ENCODE assay signal across 1 cellular context in genomic region chr7:108569381-108570145, GRCh38.
A peak's percentile ranks its signal among the peaks of the same experiment; 100 is the strongest.
TF ChIP-seq lines count a peak whose summit lies in the region.

Gene DNAJB9, plus strand, starts transcription at chr7:108569874. Its CDS starts 1,853 bp downstream, at chr7:108571727.
Gene THAP5, minus strand, starts transcription at chr7:108569706. Its CDS starts 137 bp downstream, at chr7:108569569.

TF ChIP-seq in HepG2, 621 proteins besides CTCF, POLR2A, EP300 and RAD21 (continued from another document and continues in another):
- TF ChIP-seq HINFP (CRISPR knock-in tag; IDR thresholded peaks at IDR 0.05; ENCODE audit: low read depth) (peak; percentile 78), HMGXB4 (CRISPR knock-in tag; IDR thresholded peaks at IDR 0.05; ENCODE audit: borderline replicate concordance in 1 of 2, low read depth in 1 of 2) (peak; percentile 83 to 87), MYPOP (CRISPR knock-in tag; IDR thresholded peaks at IDR 0.05) (peak; percentile 87), KLF11 (CRISPR knock-in tag; IDR thresholded peaks at IDR 0.05) (peak; percentile 90), SALL2 (CRISPR knock-in tag; IDR thresholded peaks at IDR 0.05) (peak; percentile 97), ZNF670 (CRISPR knock-in tag; IDR thresholded peaks at IDR 0.05; ENCODE audit: borderline replicate concordance) (peak; percentile 74; the same call in 1 of the 2 replicates), ZNF841 (CRISPR knock-in tag; IDR thresholded peaks at IDR 0.05; ENCODE audit: borderline replicate concordance) (0 out of 2 replicates have a peak, but pooled peaks have one; percentile 44), ZKSCAN8 (CRISPR knock-in tag; IDR thresholded peaks at IDR 0.05; ENCODE audit: borderline replicate concordance) (no peak; the same call in 1 of the 2 replicates), NBN (conservative IDR thresholded peaks at IDR 0.05) (no peak), GFI1 (CRISPR knock-in tag; IDR thresholded peaks at IDR 0.05; ENCODE audit: borderline replicate concordance) (no peak; the same call in none of the 2 replicates), NFKB2 (CRISPR knock-in tag; IDR thresholded peaks at IDR 0.05; ENCODE audit: borderline replicate concordance) (peak; percentile 71; the same call in 1 of the 2 replicates), ZNF292 (CRISPR knock-in tag; IDR thresholded peaks at IDR 0.05; ENCODE audit: borderline replicate concordance, low read depth) (no peak), NFYC (CRISPR knock-in tag; IDR thresholded peaks at IDR 0.05) (peak; percentile 96), MED13 (CRISPR knock-in tag; IDR thresholded peaks at IDR 0.05) (peak; percentile 92), ZNF576 (CRISPR knock-in tag; IDR thresholded peaks at IDR 0.05) (no peak; the same call in 1 of the 2 replicates), BRD4 (CRISPR knock-in tag; IDR thresholded peaks at IDR 0.05) (peak; percentile 69; the same call in 1 of the 2 replicates), RXRB (CRISPR knock-in tag; IDR thresholded peaks at IDR 0.05; ENCODE audit: borderline replicate concordance) (peak; percentile 78), ZNF546 (CRISPR knock-in tag; conservative IDR thresholded peaks at IDR 0.05) (peak; percentile 24; the same call in 1 of the 2 replicates), YEATS2 (CRISPR knock-in tag; IDR thresholded peaks at IDR 0.05; ENCODE audit: borderline replicate concordance) (peak; percentile 96), ZNF652 (CRISPR knock-in tag; IDR thresholded peaks at IDR 0.05; ENCODE audit: borderline replicate concordance, low read depth) (peak; percentile 47; the same call in 1 of the 2 replicates), ZNF709 (CRISPR knock-in tag; IDR thresholded peaks at IDR 0.05) (peak; percentile 89; the same call in 1 of the 2 replicates), HDAC6 (IDR thresholded peaks at IDR 0.05; ENCODE audit: low read depth, low read length) (no peak), BORCS8-MEF2B (CRISPR knock-in tag; IDR thresholded peaks at IDR 0.05) (peak; percentile 85), ARHGAP35 (CRISPR knock-in tag; IDR thresholded peaks at IDR 0.05; ENCODE audit: borderline replicate concordance) (peak; percentile 84; the same call in 1 of the 2 replicates), REL (CRISPR knock-in tag; conservative IDR thresholded peaks at IDR 0.05) (peak; percentile 94), ARNTL (CRISPR knock-in tag; IDR thresholded peaks at IDR 0.05) (peak; percentile 91), SP140L (CRISPR knock-in tag; IDR thresholded peaks at IDR 0.05; ENCODE audit: borderline replicate concordance) (no peak), CHCHD3 (CRISPR knock-in tag; IDR thresholded peaks at IDR 0.05) (no peak), HDAC2 (CRISPR knock-in tag; IDR thresholded peaks at IDR 0.05) (peak; percentile 55), NRL (CRISPR knock-in tag; IDR thresholded peaks at IDR 0.05; ENCODE audit: borderline replicate concordance) (peak; percentile 78), ZNF441 (CRISPR knock-in tag; IDR thresholded peaks at IDR 0.05; ENCODE audit: borderline replicate concordance) (peak; percentile 86), RBM39 (IDR thresholded peaks at IDR 0.05; ENCODE audit: low read depth, low read length, poor library complexity, severe bottlenecking) (no peak), CBX5 (CRISPR knock-in tag; IDR thresholded peaks at IDR 0.05; ENCODE audit: borderline replicate concordance) (peak; percentile 31), IKZF4 (CRISPR knock-in tag; IDR thresholded peaks at IDR 0.05; ENCODE audit: borderline replicate concordance, low read depth, not compliant biosample characterization) (no peak), NFE2 (CRISPR knock-in tag; IDR thresholded peaks at IDR 0.05) (no peak), DPF2 (CRISPR knock-in tag; IDR thresholded peaks at IDR 0.05; ENCODE audit: borderline replicate concordance, low read depth) (no peak), MTF1 (CRISPR knock-in tag; IDR thresholded peaks at IDR 0.05) (peak; percentile 26; the same call in 1 of the 2 replicates), ZSCAN9 (CRISPR knock-in tag; IDR thresholded peaks at IDR 0.05; ENCODE audit: borderline replicate concordance) (peak; percentile 88; the same call in 1 of the 2 replicates)
- TF ChIP-seq, protein P1, sequence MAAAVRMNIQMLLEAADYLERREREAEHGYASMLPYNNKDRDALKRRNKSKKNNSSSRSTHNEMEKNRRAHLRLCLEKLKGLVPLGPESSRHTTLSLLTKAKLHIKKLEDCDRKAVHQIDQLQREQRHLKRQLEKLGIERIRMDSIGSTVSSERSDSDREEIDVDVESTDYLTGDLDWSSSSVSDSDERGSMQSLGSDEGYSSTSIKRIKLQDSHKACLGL (CRISPR knock-in tag; IDR thresholded peaks at IDR 0.05), result peak; percentile 87
- TF ChIP-seq, protein P2, sequence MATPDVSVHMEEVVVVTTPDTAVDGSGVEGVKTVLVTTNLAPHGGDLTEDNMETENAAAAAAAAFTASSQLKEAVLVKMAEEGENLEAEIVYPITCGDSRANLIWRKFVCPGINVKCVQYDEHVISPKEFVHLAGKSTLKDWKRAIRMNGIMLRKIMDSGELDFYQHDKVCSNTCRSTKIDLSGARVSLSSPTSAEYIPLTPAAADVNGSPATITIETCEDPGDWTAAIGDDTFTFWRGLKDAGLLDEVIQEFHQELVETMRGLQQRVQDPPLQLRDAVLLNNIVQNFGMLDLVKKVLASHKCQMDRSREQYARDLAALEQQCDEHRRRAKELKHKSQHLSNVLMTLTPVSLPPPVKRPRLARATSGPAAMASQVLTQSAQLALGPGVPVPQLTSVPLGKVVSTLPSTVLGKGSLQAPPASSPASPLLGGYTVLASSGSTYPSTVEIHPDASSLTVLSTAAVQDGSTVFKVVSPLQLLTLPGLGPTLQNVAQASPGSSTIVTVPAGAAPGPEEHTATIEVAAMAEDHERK (CRISPR knock-in tag; IDR thresholded peaks at IDR 0.05; ENCODE audit: low read depth), result peak; percentile 61; the same call in 1 of the 2 replicates
- TF ChIP-seq, protein P3, sequence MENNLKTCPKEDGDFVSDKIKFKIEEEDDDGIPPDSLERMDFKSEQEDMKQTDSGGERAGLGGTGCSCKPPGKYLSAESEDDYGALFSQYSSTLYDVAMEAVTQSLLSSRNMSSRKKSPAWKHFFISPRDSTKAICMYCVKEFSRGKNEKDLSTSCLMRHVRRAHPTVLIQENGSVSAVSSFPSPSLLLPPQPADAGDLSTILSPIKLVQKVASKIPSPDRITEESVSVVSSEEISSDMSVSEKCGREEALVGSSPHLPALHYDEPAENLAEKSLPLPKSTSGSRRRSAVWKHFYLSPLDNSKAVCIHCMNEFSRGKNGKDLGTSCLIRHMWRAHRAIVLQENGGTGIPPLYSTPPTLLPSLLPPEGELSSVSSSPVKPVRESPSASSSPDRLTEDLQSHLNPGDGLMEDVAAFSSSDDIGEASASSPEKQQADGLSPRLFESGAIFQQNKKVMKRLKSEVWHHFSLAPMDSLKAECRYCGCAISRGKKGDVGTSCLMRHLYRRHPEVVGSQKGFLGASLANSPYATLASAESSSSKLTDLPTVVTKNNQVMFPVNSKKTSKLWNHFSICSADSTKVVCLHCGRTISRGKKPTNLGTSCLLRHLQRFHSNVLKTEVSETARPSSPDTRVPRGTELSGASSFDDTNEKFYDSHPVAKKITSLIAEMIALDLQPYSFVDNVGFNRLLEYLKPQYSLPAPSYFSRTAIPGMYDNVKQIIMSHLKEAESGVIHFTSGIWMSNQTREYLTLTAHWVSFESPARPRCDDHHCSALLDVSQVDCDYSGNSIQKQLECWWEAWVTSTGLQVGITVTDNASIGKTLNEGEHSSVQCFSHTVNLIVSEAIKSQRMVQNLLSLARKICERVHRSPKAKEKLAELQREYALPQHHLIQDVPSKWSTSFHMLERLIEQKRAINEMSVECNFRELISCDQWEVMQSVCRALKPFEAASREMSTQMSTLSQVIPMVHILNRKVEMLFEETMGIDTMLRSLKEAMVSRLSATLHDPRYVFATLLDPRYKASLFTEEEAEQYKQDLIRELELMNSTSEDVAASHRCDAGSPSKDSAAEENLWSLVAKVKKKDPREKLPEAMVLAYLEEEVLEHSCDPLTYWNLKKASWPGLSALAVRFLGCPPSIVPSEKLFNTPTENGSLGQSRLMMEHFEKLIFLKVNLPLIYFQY (CRISPR knock-in tag; IDR thresholded peaks at IDR 0.05; ENCODE audit: borderline replicate concordance), result peak; percentile 44; the same call in 1 of the 2 replicates
- TF ChIP-seq, protein P4, sequence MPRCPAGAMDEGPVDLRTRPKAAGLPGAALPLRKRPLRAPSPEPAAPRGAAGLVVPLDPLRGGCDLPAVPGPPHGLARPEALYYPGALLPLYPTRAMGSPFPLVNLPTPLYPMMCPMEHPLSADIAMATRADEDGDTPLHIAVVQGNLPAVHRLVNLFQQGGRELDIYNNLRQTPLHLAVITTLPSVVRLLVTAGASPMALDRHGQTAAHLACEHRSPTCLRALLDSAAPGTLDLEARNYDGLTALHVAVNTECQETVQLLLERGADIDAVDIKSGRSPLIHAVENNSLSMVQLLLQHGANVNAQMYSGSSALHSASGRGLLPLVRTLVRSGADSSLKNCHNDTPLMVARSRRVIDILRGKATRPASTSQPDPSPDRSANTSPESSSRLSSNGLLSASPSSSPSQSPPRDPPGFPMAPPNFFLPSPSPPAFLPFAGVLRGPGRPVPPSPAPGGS (CRISPR knock-in tag; IDR thresholded peaks at IDR 0.05), result peak; percentile 87
- TF ChIP-seq, protein P5, sequence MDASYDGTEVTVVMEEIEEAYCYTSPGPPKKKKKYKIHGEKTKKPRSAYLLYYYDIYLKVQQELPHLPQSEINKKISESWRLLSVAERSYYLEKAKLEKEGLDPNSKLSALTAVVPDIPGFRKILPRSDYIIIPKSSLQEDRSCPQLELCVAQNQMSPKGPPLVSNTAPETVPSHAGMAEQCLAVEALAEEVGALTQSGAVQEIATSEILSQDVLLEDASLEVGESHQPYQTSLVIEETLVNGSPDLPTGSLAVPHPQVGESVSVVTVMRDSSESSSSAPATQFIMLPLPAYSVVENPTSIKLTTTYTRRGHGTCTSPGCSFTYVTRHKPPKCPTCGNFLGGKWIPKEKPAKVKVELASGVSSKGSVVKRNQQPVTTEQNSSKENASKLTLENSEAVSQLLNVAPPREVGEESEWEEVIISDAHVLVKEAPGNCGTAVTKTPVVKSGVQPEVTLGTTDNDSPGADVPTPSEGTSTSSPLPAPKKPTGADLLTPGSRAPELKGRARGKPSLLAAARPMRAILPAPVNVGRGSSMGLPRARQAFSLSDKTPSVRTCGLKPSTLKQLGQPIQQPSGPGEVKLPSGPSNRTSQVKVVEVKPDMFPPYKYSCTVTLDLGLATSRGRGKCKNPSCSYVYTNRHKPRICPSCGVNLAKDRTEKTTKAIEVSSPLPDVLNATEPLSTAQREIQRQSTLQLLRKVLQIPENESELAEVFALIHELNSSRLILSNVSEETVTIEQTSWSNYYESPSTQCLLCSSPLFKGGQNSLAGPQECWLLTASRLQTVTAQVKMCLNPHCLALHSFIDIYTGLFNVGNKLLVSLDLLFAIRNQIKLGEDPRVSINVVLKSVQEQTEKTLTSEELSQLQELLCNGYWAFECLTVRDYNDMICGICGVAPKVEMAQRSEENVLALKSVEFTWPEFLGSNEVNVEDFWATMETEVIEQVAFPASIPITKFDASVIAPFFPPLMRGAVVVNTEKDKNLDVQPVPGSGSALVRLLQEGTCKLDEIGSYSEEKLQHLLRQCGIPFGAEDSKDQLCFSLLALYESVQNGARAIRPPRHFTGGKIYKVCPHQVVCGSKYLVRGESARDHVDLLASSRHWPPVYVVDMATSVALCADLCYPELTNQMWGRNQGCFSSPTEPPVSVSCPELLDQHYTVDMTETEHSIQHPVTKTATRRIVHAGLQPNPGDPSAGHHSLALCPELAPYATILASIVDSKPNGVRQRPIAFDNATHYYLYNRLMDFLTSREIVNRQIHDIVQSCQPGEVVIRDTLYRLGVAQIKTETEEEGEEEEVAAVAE (CRISPR knock-in tag; IDR thresholded peaks at IDR 0.05; ENCODE audit: borderline replicate concordance), result peak; percentile 93
- TF ChIP-seq, protein P6, sequence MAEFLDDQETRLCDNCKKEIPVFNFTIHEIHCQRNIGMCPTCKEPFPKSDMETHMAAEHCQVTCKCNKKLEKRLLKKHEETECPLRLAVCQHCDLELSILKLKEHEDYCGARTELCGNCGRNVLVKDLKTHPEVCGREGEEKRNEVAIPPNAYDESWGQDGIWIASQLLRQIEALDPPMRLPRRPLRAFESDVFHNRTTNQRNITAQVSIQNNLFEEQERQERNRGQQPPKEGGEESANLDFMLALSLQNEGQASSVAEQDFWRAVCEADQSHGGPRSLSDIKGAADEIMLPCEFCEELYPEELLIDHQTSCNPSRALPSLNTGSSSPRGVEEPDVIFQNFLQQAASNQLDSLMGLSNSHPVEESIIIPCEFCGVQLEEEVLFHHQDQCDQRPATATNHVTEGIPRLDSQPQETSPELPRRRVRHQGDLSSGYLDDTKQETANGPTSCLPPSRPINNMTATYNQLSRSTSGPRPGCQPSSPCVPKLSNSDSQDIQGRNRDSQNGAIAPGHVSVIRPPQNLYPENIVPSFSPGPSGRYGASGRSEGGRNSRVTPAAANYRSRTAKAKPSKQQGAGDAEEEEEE (CRISPR knock-in tag; IDR thresholded peaks at IDR 0.05; ENCODE audit: borderline replicate concordance), result no peak
